Comparison of ENCODE assay signal across 19 cellular contexts in genomic region chr7:156778201-156778600, GRCh38.
A peak's percentile ranks its signal among the peaks of the same experiment; 100 is the strongest.
DNase-seq lines count a peak whose midpoint lies in the region; ATAC-seq and TF ChIP-seq lines count a peak whose summit lies in the region.
"Had no signal": no experiment of that assay in that cellular context is flagged by ENCODE, and none has a peak within 500 bp of the region (broad histone marks: within the 10 kb centered on the region; RNA-seq: fewer than 3 reads in every experiment).

No MANE protein-coding gene starts in this region.

- 86% methylated on average over 3 of the region's 3 CpGs for WGBS in mammary epithelial cell (ENCODE audit: low coverage, missing lambda C conversion rate)

- H3K9me3 ChIP-seq in PC-3 (ENCODE audit: low read length) (no peaks in the 10 kb centered on the region), mammary epithelial cell (replicated peaks; ENCODE audit: insufficient read depth, low read length) (no peaks in the 10 kb centered on the region)
- H3K9me3 ChIP-seq: breast epithelium, lower lobe of right lung had no signal

- peaks cover 8 to 18% of the 10 kb centered on the region in 2 donors for H3K9me3 Mint-ChIP-seq in activated T-cell treated with anti-CD3 and anti-CD28 coated beads, Interleukin-2, amount 50 U/mL, for 72 hours
- H3K9me3 Mint-ChIP-seq in activated T-cell treated with anti-CD3 and anti-CD28 coated beads, Interleukin-2, amount 50 U/mL, for 4 hours = no peaks in the 10 kb centered on the region
- H3K9me3 Mint-ChIP-seq in endothelial cell (ENCODE audit: unreplicated experiment) (no peaks in the 10 kb centered on the region), type B pancreatic cell (no peaks in the 10 kb centered on the region)

- H3K4me2 ChIP-seq in PC-3 (ENCODE audit: low read length) (no peak overlapping the region), mammary epithelial cell (ENCODE audit: insufficient read depth, low read depth, low read length) (no peak overlapping the region)

- H4K20me1 ChIP-seq in PC-3 (ENCODE audit: low read length) (0 out of 2 replicates have a peak, but pooled peaks cover 4% of the 10 kb centered on the region), mammary epithelial cell (ENCODE audit: insufficient read depth, low read length) (no peaks in the 10 kb centered on the region)

- CTCF ChIA-PET in PC-3 (lab: Charles Lee) (interaction anchor here (0.6 kb wide), 2 partner anchors 10 to 54 kb away, joined by 3 read pairs; no protein-coding TSS in a partner anchor), mammary epithelial cell (lab: Charles Lee; ENCODE audit: low non-redundant PET) (no interaction called here)

- H3K9ac ChIP-seq in PC-3 (ENCODE audit: low read length) = no peak overlapping the region
- H3K9ac ChIP-seq in mammary epithelial cell (ENCODE audit: insufficient read depth, low read length) = no peak overlapping the region

- no peaks in the 10 kb centered on the region for H3F3A ChIP-seq in PC-3 (ENCODE audit: low read length, unreplicated experiment)

- H3K4me1 ChIP-seq in PC-3 (ENCODE audit: insufficient read depth, low read length) (0 out of 2 replicates have a peak, but pooled peaks cover 5% of the 10 kb centered on the region), mammary epithelial cell (ENCODE audit: insufficient read depth, low read length) (peaks cover 8% of the 10 kb centered on the region)
- H3K4me1 ChIP-seq: breast epithelium, lower lobe of right lung had no signal

- H3K36me3 ChIP-seq in PC-3 (ENCODE audit: low read depth, low read length) = no peaks in the 10 kb centered on the region
- no peaks in the 10 kb centered on the region for H3K36me3 ChIP-seq in mammary epithelial cell (ENCODE audit: insufficient read depth, low read length)
- H3K36me3 ChIP-seq: breast epithelium, lower lobe of right lung had no signal

- no peak for ATAC-seq in activated T-cell treated with anti-CD3 and anti-CD28 coated beads, Interleukin-2, amount 50 U/mL, for 72 hours (replicated peaks in 1 of 2)
- no peak for ATAC-seq in activated T-cell treated with anti-CD3 and anti-CD28 coated beads, Interleukin-2, amount 50 U/mL, for 4 hours
- ATAC-seq in PC-3 (no peak), HG03432 (IDR thresholded peaks at IDR 0.05; ENCODE audit: unreplicated experiment) (no peak)
- ATAC-seq: lower lobe of right lung, T-cell had no signal

- DNase-seq in activated T-cell treated with anti-CD3 and anti-CD28 coated beads, Interleukin-2, amount 50 U/mL, for 72 hours = no peak
- no peak for DNase-seq in activated T-cell treated with anti-CD3 and anti-CD28 coated beads, Interleukin-2, amount 50 U/mL, for 4 hours
- peak; percentile 3 for DNase-seq in PC-3
- no peak for DNase-seq in endothelial cell (ENCODE audit: low spot score)
- no peak for DNase-seq in type B pancreatic cell (ENCODE audit: extremely low spot score, unreplicated experiment)
- DNase-seq in activated naive CD4-positive, alpha-beta T cell treated with anti-CD3 and anti-CD28 coated beads, Interleukin-2, amount 50 U/mL, for 16 hours = no peak
- no peak for DNase-seq in mammary epithelial cell
- DNase-seq: activated CD4-positive, alpha-beta T cell treated with anti-CD3 and anti-CD28 coated beads for 4 hours; activated gamma-delta T cell treated with Interleukin-2 at 50 U/mL for 16 hours; DMS 273 treated with DMSO at 0.1 percent for 48 hours; effector CD4-positive, alpha-beta T cell; lower lobe of right lung; NCI-H1930; NCI-H526; nephron progenitor cell; T-cell had no signal

- peak; percentile 22; the same call in 1 of the 2 replicates for TF ChIP-seq CTCF in PC-3 (conservative IDR thresholded peaks at IDR 0.05; ENCODE audit: low read depth, low read length)
- TF ChIP-seq CTCF in endothelial cell (IDR thresholded peaks at IDR 0.05; ENCODE audit: unreplicated experiment) = peak; percentile 44
- peak; percentile 57 for TF ChIP-seq CTCF in type B pancreatic cell (conservative IDR thresholded peaks at IDR 0.05)
- peak in 1 of 2 donors; percentile 14 for TF ChIP-seq CTCF in mammary epithelial cell (conservative IDR thresholded peaks at IDR 0.05 in 1 of 2, IDR thresholded peaks at IDR 0.05 in 1 of 2; ENCODE audit: extremely low read depth in 1 of 2, insufficient read depth in 1 of 2, low read depth in 1 of 2, low read length in 2 of 2)

- H3K27me3 ChIP-seq in PC-3 (ENCODE audit: low read length) = no peaks in the 10 kb centered on the region
- H3K27me3 ChIP-seq in mammary epithelial cell (ENCODE audit: insufficient read depth, low read length) = no peaks in the 10 kb centered on the region
- H3K27me3 ChIP-seq: breast epithelium had no signal

- H3K4me3 ChIP-seq in PC-3 (ENCODE audit: low read length) (no peak overlapping the region), mammary epithelial cell (replicated peaks in 1 of 3; ENCODE audit: insufficient read depth in 1 of 3, low read depth in 2 of 3, low read length in 3 of 3) (no peak overlapping the region)
- H3K4me3 ChIP-seq: breast epithelium, lower lobe of right lung had no signal

- in situ Hi-C loops in mammary epithelial cell (cut with MboI; ENCODE audit: low sequenced_read_pairs in 2 of 2) = no loop called here

- BruUV-seq in PC-3 (replicated peaks; lab: Mats Ljungman, UMichigan) = no TSS peak
- no TSS peak for BruUV-seq in mammary epithelial cell (replicated peaks; lab: Mats Ljungman, UMichigan)

- dilution Hi-C loops in mammary epithelial cell (cut with HindIII; ENCODE audit: low sequenced_read_pairs) = no loop called here

- H3K27ac Mint-ChIP-seq in activated T-cell treated with anti-CD3 and anti-CD28 coated beads, Interleukin-2, amount 50 U/mL, for 72 hours = peak overlapping the region; percentile 97
- H3K27ac Mint-ChIP-seq in endothelial cell (ENCODE audit: unreplicated experiment) (no peak overlapping the region), type B pancreatic cell (no peak overlapping the region)
- H3K27ac Mint-ChIP-seq: nephron progenitor cell had no signal

- POLR2A ChIA-PET in PC-3 (lab: Charles Lee; ENCODE audit: unreplicated experiment) = no interaction called here

- H3K4me1 Mint-ChIP-seq in activated T-cell treated with anti-CD3 and anti-CD28 coated beads, Interleukin-2, amount 50 U/mL, for 72 hours (ENCODE audit: low read depth) = peaks cover 63% of the 10 kb centered on the region
- peaks cover 38% of the 10 kb centered on the region for H3K4me1 Mint-ChIP-seq in activated T-cell treated with anti-CD3 and anti-CD28 coated beads, Interleukin-2, amount 50 U/mL, for 4 hours (ENCODE audit: low read depth)
- H3K4me1 Mint-ChIP-seq in endothelial cell (ENCODE audit: unreplicated experiment) = peaks cover 19% of the 10 kb centered on the region
- peaks cover 4% of the 10 kb centered on the region for H3K4me1 Mint-ChIP-seq in type B pancreatic cell (ENCODE audit: unreplicated experiment)
- H3K4me1 Mint-ChIP-seq: nephron progenitor cell had no signal

- no peak overlapping the region for H2AFZ ChIP-seq in PC-3 (ENCODE audit: low read length)
- H2AFZ ChIP-seq in mammary epithelial cell (ENCODE audit: low read depth, low read length) = no peak overlapping the region

- H3K36me3 Mint-ChIP-seq in activated T-cell treated with anti-CD3 and anti-CD28 coated beads, Interleukin-2, amount 50 U/mL, for 72 hours (ENCODE audit: insufficient read depth in 2 of 2) = peaks cover 17 to 44% of the 10 kb centered on the region in 2 donors
- peaks cover 31% of the 10 kb centered on the region for H3K36me3 Mint-ChIP-seq in activated T-cell treated with anti-CD3 and anti-CD28 coated beads, Interleukin-2, amount 50 U/mL, for 4 hours (ENCODE audit: insufficient read depth)
- H3K36me3 Mint-ChIP-seq in endothelial cell (ENCODE audit: low read depth, unreplicated experiment) = peaks cover 19% of the 10 kb centered on the region
- peaks cover 14% of the 10 kb centered on the region for H3K36me3 Mint-ChIP-seq in type B pancreatic cell

- H3K4me3 Mint-ChIP-seq in activated T-cell treated with anti-CD3 and anti-CD28 coated beads, Interleukin-2, amount 50 U/mL, for 72 hours = peak overlapping the region; percentile 78 to 82
- H3K4me3 Mint-ChIP-seq in activated T-cell treated with anti-CD3 and anti-CD28 coated beads, Interleukin-2, amount 50 U/mL, for 4 hours = no peak overlapping the region
- H3K4me3 Mint-ChIP-seq in endothelial cell (ENCODE audit: unreplicated experiment) (no peak overlapping the region), type B pancreatic cell (no peak overlapping the region)
- H3K4me3 Mint-ChIP-seq: nephron progenitor cell, T-cell had no signal

- no peaks in the 10 kb centered on the region for H3K27me3 Mint-ChIP-seq in activated T-cell treated with anti-CD3 and anti-CD28 coated beads, Interleukin-2, amount 50 U/mL, for 72 hours (ENCODE audit: low read depth)
- H3K27me3 Mint-ChIP-seq in activated T-cell treated with anti-CD3 and anti-CD28 coated beads, Interleukin-2, amount 50 U/mL, for 4 hours (ENCODE audit: low read depth) = no peaks in the 10 kb centered on the region
- H3K27me3 Mint-ChIP-seq in endothelial cell (ENCODE audit: unreplicated experiment) = peaks cover 2% of the 10 kb centered on the region
- H3K27me3 Mint-ChIP-seq in type B pancreatic cell = no peaks in the 10 kb centered on the region
- H3K27me3 Mint-ChIP-seq: stimulated activated naive CD8-positive, alpha-beta T cell treated with anti-CD3 and anti-CD28 coated beads, Interleukin-15, amount 100 ng/mL, for 72 hours; T-cell had no signal

- H3K9me2 ChIP-seq in PC-3 (replicated peaks; ENCODE audit: low read length) = no peaks in the 10 kb centered on the region

- intact Hi-C loops in PC-3 (cut with micrococcal nuclease) = loop anchor here (1.0 kb wide), 1 partner anchor 39 kb away; no protein-coding TSS in a partner anchor
- intact Hi-C loops in mammary epithelial cell (cut with micrococcal nuclease) = no loop called here

- H3K27ac ChIP-seq in PC-3 (ENCODE audit: low read length) (no peak overlapping the region), mammary epithelial cell (ENCODE audit: insufficient read depth, low read depth, low read length) (no peak overlapping the region)
- H3K27ac ChIP-seq: breast epithelium, lower lobe of right lung had no signal

- H3K79me2 ChIP-seq in PC-3 (ENCODE audit: low read length) (no peaks in the 10 kb centered on the region), mammary epithelial cell (ENCODE audit: insufficient read depth, low read length) (peaks cover 8% of the 10 kb centered on the region)

Comparison
In these comparisons a context has a peak if more than half of its experiments do, and no peak if none do; other contexts are left out.
1. H3K4me3 Mint-ChIP-seq: peak in activated T-cell treated with anti-CD3 and anti-CD28 coated beads, Interleukin-2, amount 50 U/mL, for 72 hours (2 of 2); none in activated T-cell treated with anti-CD3 and anti-CD28 coated beads, Interleukin-2, amount 50 U/mL, for 4 hours (single experiment), endothelial cell (single experiment) and type B pancreatic cell (single experiment).